Comparison of ENCODE assay signal across 1 cellular context in genomic region chr1:183051546-183051945, GRCh38.
TF ChIP-seq lines count a peak whose summit lies in the region.

No MANE protein-coding gene starts in this region.

TF ChIP-seq in SK-N-SH treated with all-trans-retinoic acid at 6 μM for 48 hours, 23 proteins besides CTCF, POLR2A, EP300 and RAD21:
- no peak for TF ChIP-seq CREB5 (CRISPR knock-in tag; IDR thresholded peaks at IDR 0.05; ENCODE audit: low read depth)
- no peak for TF ChIP-seq ZFP3 (CRISPR knock-in tag; IDR thresholded peaks at IDR 0.05)
- no peak for TF ChIP-seq ZNF8 (CRISPR knock-in tag; IDR thresholded peaks at IDR 0.05)
- no peak for TF ChIP-seq RARB (CRISPR knock-in tag; IDR thresholded peaks at IDR 0.05)
- no peak for TF ChIP-seq ISL1 (CRISPR knock-in tag; IDR thresholded peaks at IDR 0.05)
- TF ChIP-seq TCF4 (CRISPR knock-in tag; IDR thresholded peaks at IDR 0.05; ENCODE audit: borderline replicate concordance) = no peak
- no peak for TF ChIP-seq PPARA (CRISPR knock-in tag; IDR thresholded peaks at IDR 0.05; ENCODE audit: borderline replicate concordance)
- TF ChIP-seq PATZ1 (CRISPR knock-in tag; IDR thresholded peaks at IDR 0.05; ENCODE audit: borderline replicate concordance) = no peak
- TF ChIP-seq TOX (CRISPR knock-in tag; IDR thresholded peaks at IDR 0.05; ENCODE audit: borderline replicate concordance) = no peak
- TF ChIP-seq BACH2 (CRISPR knock-in tag; IDR thresholded peaks at IDR 0.05; ENCODE audit: borderline replicate concordance) = no peak
- TF ChIP-seq ARNTL (CRISPR knock-in tag; IDR thresholded peaks at IDR 0.05; ENCODE audit: borderline replicate concordance, low read depth) = no peak
